ENCODE assay signal across 8 cellular contexts in the genomic region with DNA sequence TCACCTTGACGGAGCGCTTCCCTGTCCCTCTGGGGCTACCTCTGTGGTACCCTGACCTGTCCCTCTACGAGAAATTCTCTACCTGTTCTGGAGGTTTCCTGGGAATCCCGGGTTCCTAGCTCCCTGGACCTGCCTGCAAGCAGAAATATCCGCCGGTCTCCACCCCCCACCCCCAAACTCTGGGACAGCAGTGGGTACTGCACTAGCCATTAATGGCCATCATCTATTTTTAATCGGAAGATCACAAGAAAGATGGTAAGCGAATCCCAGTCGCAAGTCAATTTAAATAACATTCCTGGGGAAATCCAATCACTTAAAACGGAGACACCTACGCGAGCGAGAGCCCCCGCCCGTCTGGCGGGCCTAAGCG. TPM values are rescaled to one million over a fixed set of nuclear protein-coding genes. Genes with fewer than 3 reads are reported as not detected.
DNase-seq lines count a peak whose midpoint lies in the region; ATAC-seq and TF ChIP-seq lines count a peak whose summit lies in the region.

No MANE protein-coding gene starts in this region.

- ATAC-seq in Right ventricle myocardium inferior: no peak
- no peak for ATAC-seq in body of pancreas
- ATAC-seq in GM21619 (IDR thresholded peaks at IDR 0.05; ENCODE audit: unreplicated experiment): no peak
- ATAC-seq in GM19035 (IDR thresholded peaks at IDR 0.05; ENCODE audit: unreplicated experiment): no peak

- H3K36me3 ChIP-seq in cardiac muscle cell (no peaks in the 10 kb centered on the region), body of pancreas (replicated peaks in 1 of 2; ENCODE audit: insufficient read depth in 1 of 2, low read depth in 2 of 2) (no peaks in the 10 kb centered on the region), mesodermal cell (ENCODE audit: control insufficient read depth, insufficient read depth, low read length) (no peaks in the 10 kb centered on the region), urinary bladder (ENCODE audit: insufficient read depth) (no peaks in the 10 kb centered on the region)

- H3K27me3 ChIP-seq in cardiac muscle cell: peaks cover 23% of the 10 kb centered on the region
- peaks cover 0 to 17% of the 10 kb centered on the region in 2 donors for H3K27me3 ChIP-seq in body of pancreas

- H3K27ac ChIP-seq in cardiac muscle cell (no peak overlapping the region), body of pancreas (no peak overlapping the region), mesodermal cell (ENCODE audit: low read depth, low read length, severe bottlenecking) (no peak overlapping the region), urinary bladder (ENCODE audit: low read depth) (no peak overlapping the region)

- intact Hi-C loops in Right ventricle myocardium inferior (cut with DNase I) (loop anchor here (10.0 kb wide), 1 partner anchor 190 kb away; no protein-coding TSS in a partner anchor), body of pancreas (cut with DNase I) (no loop called here)

- DNase-seq in cardiac muscle cell (ENCODE audit: low read depth in 1 of 2, low spot score in 1 of 2): no peak
- no peak for DNase-seq in Right ventricle myocardium inferior (ENCODE audit: missing footprints)
- DNase-seq in body of pancreas: no peak
- no peak for DNase-seq in DMS153 (lab: John Stamatoyannopoulos, UW)

- H3K4me3 ChIP-seq in cardiac muscle cell (peak overlapping the region; percentile 72), body of pancreas (peak overlapping the region; percentile 34 to 42), mesodermal cell (ENCODE audit: extremely low read depth, insufficient read depth, low read length, poor library complexity, severe bottlenecking) (peak overlapping the region; percentile 45), urinary bladder (ENCODE audit: low read depth, low read length) (peak overlapping the region; percentile 62)

- no peaks in the 10 kb centered on the region for H3K4me1 ChIP-seq in cardiac muscle cell (ENCODE audit: low read depth)
- H3K4me1 ChIP-seq in body of pancreas: peaks cover 21% of the 10 kb centered on the region
- peaks cover 4% of the 10 kb centered on the region for H3K4me1 ChIP-seq in mesodermal cell (ENCODE audit: control insufficient read depth, insufficient read depth, low read length, poor library complexity, severe bottlenecking)
- peaks cover 5% of the 10 kb centered on the region for H3K4me1 ChIP-seq in urinary bladder (ENCODE audit: insufficient read depth)

- H3K9me3 ChIP-seq in cardiac muscle cell (ENCODE audit: low read depth): no peaks in the 10 kb centered on the region
- H3K9me3 ChIP-seq in body of pancreas: no peaks in the 10 kb centered on the region
- no peaks in the 10 kb centered on the region for H3K9me3 ChIP-seq in mesodermal cell (ENCODE audit: control insufficient read depth, low read length)

- no peak for TF ChIP-seq CTCF in cardiac muscle cell (IDR thresholded peaks at IDR 0.05; ENCODE audit: low read depth, low read length)
- no peak for TF ChIP-seq CTCF in body of pancreas (IDR thresholded peaks at IDR 0.05)

- no peak for TF ChIP-seq POLR2A in body of pancreas (IDR thresholded peaks at IDR 0.05)

- 5 to 13% methylated on average over 10 to 17 of the region's 17 CpGs for WGBS in body of pancreas, 2 donors
- 1 to 4% methylated on average over 9 to 17 of the region's 17 CpGs for WGBS in mesodermal cell (ENCODE audit: insufficient coverage in 2 of 2), 2 experiments
- 18% methylated on average over 17 of the region's 17 CpGs for WGBS in urinary bladder

RNA-seq across cellular contexts. Expression of gene C3orf80, which starts 0.4 kb away (rescaled TPM):
- total RNA-seq in cardiac muscle cell (3.6 and 4.1 TPM in 2 replicates), Right ventricle myocardium inferior (0.22 TPM), body of pancreas (1 to 10 TPM in 1 of 2 donors, under 1 TPM in 1; 0.52 to 1.3 TPM), urinary bladder (1.0 TPM)
- polyA plus RNA-seq in cardiac muscle cell (1.1 and 3.8 TPM in 2 replicates), urinary bladder (1.6 TPM)
- polyA plus RNA-seq in mesodermal cell (2013, experiment 1 of 2): 0.26 TPM
- 0.25 TPM for polyA plus RNA-seq in mesodermal cell (2013, experiment 2 of 2)
